Comparison of ENCODE assay signal across 11 cellular contexts in genomic region chr11:116932182-116932581, GRCh38.
DNase-seq lines count a peak whose midpoint lies in the region; ATAC-seq and TF ChIP-seq lines count a peak whose summit lies in the region.
"Had no signal": no experiment of that assay in that cellular context is flagged by ENCODE, and none has a peak within 500 bp of the region (broad histone marks: within the 10 kb centered on the region; RNA-seq: fewer than 3 reads in every experiment).

No MANE protein-coding gene starts in this region.

- TF ChIP-seq CTCF in gastroesophageal sphincter (IDR thresholded peaks at IDR 0.05): no peak
- no peak for TF ChIP-seq CTCF in suprapubic skin (IDR thresholded peaks at IDR 0.05)
- no peak for TF ChIP-seq CTCF in smooth muscle cell (IDR thresholded peaks at IDR 0.05; ENCODE audit: borderline replicate concordance, insufficient read depth, poor library complexity, severe bottlenecking)
- no peak for TF ChIP-seq CTCF in osteoblast (IDR thresholded peaks at IDR 0.05; ENCODE audit: extremely low read depth, low read depth, low read length)

- no peaks in the 10 kb centered on the region for H3K27me3 Mint-ChIP-seq in activated naive CD4-positive, alpha-beta T cell treated with anti-CD3 and anti-CD28 coated beads, Interleukin-2, amount 10 ng/mL, durations not matched to agents 7 days and 5 days
- H3K27me3 Mint-ChIP-seq in T-helper 2 cell treated with Interferon-gamma antibody and Interleukin-4, amounts not matched to agents 5 μg/mL and 100 μg/mL, for 36 hours (ENCODE audit: low read depth): no peaks in the 10 kb centered on the region

- TF ChIP-seq EP300 in gastroesophageal sphincter (IDR thresholded peaks at IDR 0.05) (no peak), suprapubic skin (IDR thresholded peaks at IDR 0.05) (no peak)

- H3K27ac ChIP-seq in gastroesophageal sphincter (peak overlapping the region; percentile 36 to 76 (median 65)), suprapubic skin (peak overlapping the region; percentile 4), smooth muscle cell (ENCODE audit: low read depth) (no peak overlapping the region), osteoblast (ENCODE audit: low read depth, low read length) (no peak overlapping the region)

- no peak overlapping the region for H3K4me2 ChIP-seq in smooth muscle cell
- no peak overlapping the region for H3K4me2 ChIP-seq in osteoblast (ENCODE audit: insufficient read depth, low read length)

- peaks cover 22% of the 10 kb centered on the region for H3K36me3 Mint-ChIP-seq in activated naive CD4-positive, alpha-beta T cell treated with anti-CD3 and anti-CD28 coated beads, Interleukin-2, amount 10 ng/mL, durations not matched to agents 7 days and 5 days
- peaks cover 19% of the 10 kb centered on the region for H3K36me3 Mint-ChIP-seq in T-helper 2 cell treated with Interferon-gamma antibody and Interleukin-4, amounts not matched to agents 5 μg/mL and 100 μg/mL, for 36 hours (ENCODE audit: low read depth)

- H4K20me1 ChIP-seq in smooth muscle cell (ENCODE audit: low read depth): peaks cover 27% of the 10 kb centered on the region
- H4K20me1 ChIP-seq in osteoblast (ENCODE audit: insufficient read depth, low read length): peaks cover 2% of the 10 kb centered on the region

- no peak for ATAC-seq in gastroesophageal sphincter

- H3K4me1 ChIP-seq in gastroesophageal sphincter: peaks cover 13 to 53% (median 19%) of the 10 kb centered on the region in 3 donors
- peaks cover 43% of the 10 kb centered on the region for H3K4me1 ChIP-seq in suprapubic skin
- peaks cover 7% of the 10 kb centered on the region for H3K4me1 ChIP-seq in smooth muscle cell (ENCODE audit: low read depth)
- H3K4me1 ChIP-seq in osteoblast (ENCODE audit: insufficient read depth, low read length): peaks cover 31% of the 10 kb centered on the region

- H3K9me3 ChIP-seq in gastroesophageal sphincter (no peaks in the 10 kb centered on the region), suprapubic skin (no peaks in the 10 kb centered on the region), smooth muscle cell (replicated peaks; ENCODE audit: low read depth) (no peaks in the 10 kb centered on the region), osteoblast (ENCODE audit: low read depth, low read length) (no peaks in the 10 kb centered on the region)

- peak overlapping the region; percentile 81 for H3K4me3 Mint-ChIP-seq in activated naive CD4-positive, alpha-beta T cell treated with anti-CD3 and anti-CD28 coated beads, Interleukin-2, amount 10 ng/mL, durations not matched to agents 7 days and 5 days
- peak overlapping the region; percentile 69 for H3K4me3 Mint-ChIP-seq in T-helper 2 cell treated with Interferon-gamma antibody and Interleukin-4, amounts not matched to agents 5 μg/mL and 100 μg/mL, for 36 hours
- H3K4me3 Mint-ChIP-seq: nephron progenitor cell had no signal

- H3K27me3 ChIP-seq in gastroesophageal sphincter (no peaks in the 10 kb centered on the region), suprapubic skin (no peaks in the 10 kb centered on the region), smooth muscle cell (ENCODE audit: low read depth) (no peaks in the 10 kb centered on the region), osteoblast (ENCODE audit: insufficient read depth, low read length) (no peaks in the 10 kb centered on the region)

- peaks cover 5% of the 10 kb centered on the region for H3K9me3 Mint-ChIP-seq in activated naive CD4-positive, alpha-beta T cell treated with anti-CD3 and anti-CD28 coated beads, Interleukin-2, amount 10 ng/mL, durations not matched to agents 7 days and 5 days
- H3K9me3 Mint-ChIP-seq in T-helper 2 cell treated with Interferon-gamma antibody and Interleukin-4, amounts not matched to agents 5 μg/mL and 100 μg/mL, for 36 hours: peaks cover 12% of the 10 kb centered on the region
- H3K9me3 Mint-ChIP-seq: nephron progenitor cell had no signal

- H3K36me3 ChIP-seq in gastroesophageal sphincter: peaks cover 0 to 6% of the 10 kb centered on the region in 2 donors
- no peaks in the 10 kb centered on the region for H3K36me3 ChIP-seq in suprapubic skin
- no peaks in the 10 kb centered on the region for H3K36me3 ChIP-seq in smooth muscle cell (ENCODE audit: low read depth)
- H3K36me3 ChIP-seq in osteoblast (ENCODE audit: insufficient read depth, low read length): no peaks in the 10 kb centered on the region

- no peaks in the 10 kb centered on the region for H3K79me2 ChIP-seq in smooth muscle cell (ENCODE audit: low read depth)
- peaks cover 8% of the 10 kb centered on the region for H3K79me2 ChIP-seq in osteoblast (ENCODE audit: insufficient read depth, low read length)

- no peak for TF ChIP-seq POLR2A in gastroesophageal sphincter (IDR thresholded peaks at IDR 0.05)
- TF ChIP-seq POLR2A in suprapubic skin (IDR thresholded peaks at IDR 0.05): no peak

- no peak overlapping the region for H3K4me3 ChIP-seq in gastroesophageal sphincter
- H3K4me3 ChIP-seq in suprapubic skin: no peak overlapping the region
- no peak overlapping the region for H3K4me3 ChIP-seq in smooth muscle cell
- no peak overlapping the region for H3K4me3 ChIP-seq in osteoblast (ENCODE audit: insufficient read depth, low read length)

- CTCF ChIA-PET in activated naive CD4-positive, alpha-beta T cell treated with anti-CD3 and anti-CD28 coated beads, Interleukin-2, amount 10 ng/mL, durations not matched to agents 7 days and 5 days (lab: Charles Lee): interaction anchor here (0.8 kb wide), 1 partner anchor 146 kb away, joined by 3 read pairs; no protein-coding TSS in a partner anchor

- peaks cover 65% of the 10 kb centered on the region for H3K4me1 Mint-ChIP-seq in activated naive CD4-positive, alpha-beta T cell treated with anti-CD3 and anti-CD28 coated beads, Interleukin-2, amount 10 ng/mL, durations not matched to agents 7 days and 5 days
- H3K4me1 Mint-ChIP-seq in T-helper 2 cell treated with Interferon-gamma antibody and Interleukin-4, amounts not matched to agents 5 μg/mL and 100 μg/mL, for 36 hours (ENCODE audit: low read depth): peaks cover 55% of the 10 kb centered on the region

- no peak for DNase-seq in activated naive CD4-positive, alpha-beta T cell treated with anti-CD3 and anti-CD28 coated beads, Interleukin-2, amount 10 ng/mL, durations not matched to agents 7 days and 5 days
- DNase-seq in activated naive CD4-positive, alpha-beta T cell treated with Interleukin-2 at 50 U/mL for 16 hours: no peak
- DNase-seq in T-helper 2 cell treated with Interferon-gamma antibody and Interleukin-4, amounts not matched to agents 5 μg/mL and 100 μg/mL, for 36 hours (ENCODE audit: low spot score): no peak
- no peak for DNase-seq in suprapubic skin (ENCODE audit: low spot score in 2 of 2)
- no peak for DNase-seq in smooth muscle cell (lab: John Stamatoyannopoulos, UW; ENCODE audit: unreplicated experiment)
- no peak for DNase-seq in D341Med (ENCODE audit: low spot score)
- DNase-seq in osteoblast (ENCODE audit: insufficient read length, low spot score, missing footprints): no peak
- DNase-seq: EL, H7, nephron progenitor cell had no signal

- no peaks in the 10 kb centered on the region for H3F3A ChIP-seq in smooth muscle cell (ENCODE audit: low read depth)

- 84 to 86% methylated on average over 7 of the region's 7 CpGs for WGBS in gastroesophageal sphincter (ENCODE audit: low coverage in 1 of 2), 2 donors
- WGBS in suprapubic skin: 84% methylated on average over 7 of the region's 7 CpGs
- 96% methylated on average over 7 of the region's 7 CpGs for WGBS in smooth muscle cell (ENCODE audit: low lambda C conversion rate)

- H3K27ac Mint-ChIP-seq in activated naive CD4-positive, alpha-beta T cell treated with anti-CD3 and anti-CD28 coated beads, Interleukin-2, amount 10 ng/mL, durations not matched to agents 7 days and 5 days: peak overlapping the region; percentile 92
- peak overlapping the region; percentile 92 for H3K27ac Mint-ChIP-seq in T-helper 2 cell treated with Interferon-gamma antibody and Interleukin-4, amounts not matched to agents 5 μg/mL and 100 μg/mL, for 36 hours
- H3K27ac Mint-ChIP-seq: nephron progenitor cell had no signal

- H3K9ac ChIP-seq in smooth muscle cell (ENCODE audit: low read depth): no peak overlapping the region

- no peak overlapping the region for H2AFZ ChIP-seq in smooth muscle cell (ENCODE audit: low read depth)
- no peak overlapping the region for H2AFZ ChIP-seq in osteoblast (ENCODE audit: low read length)

Comparison
In these comparisons a context has a peak if more than half of its experiments do, and no peak if none do; other contexts are left out.
1. H3K27ac ChIP-seq: peak in gastroesophageal sphincter (4 of 4) and suprapubic skin (single experiment); none in smooth muscle cell (single experiment) and osteoblast (single experiment).